Comparison of ENCODE assay signal across 16 cellular contexts in genomic region chr5:74413403-74414060, GRCh38.
"Had no signal": no experiment of that assay in that cellular context is flagged by ENCODE, and none has a peak within 500 bp of the region (broad histone marks: within the 10 kb centered on the region; RNA-seq: fewer than 3 reads in every experiment).

No MANE protein-coding gene starts in this region.

- H3K4me1 ChIP-seq: sigmoid colon had no signal

- H3K4me3 ChIP-seq: cardiac muscle cell, heart right ventricle, prostate gland, sigmoid colon, upper lobe of right lung had no signal

- DNase-seq: activated CD4-positive, alpha-beta memory T cell treated with anti-CD3 and anti-CD28 coated beads, Interleukin-2, amount 10 ng/mL, durations not matched to agents 7 days and 5 days; activated CD4-positive, alpha-beta T cell treated with anti-CD3 and anti-CD28 coated beads for 36 hours; activated gamma-delta T cell treated with Interleukin-2 at 50 U/mL for 16 hours; activated naive CD8-positive, alpha-beta T cell treated with anti-CD3 and anti-CD28 coated beads for 36 hours; activated T-cell treated with anti-CD3 and anti-CD28 coated beads, Interleukin-2, amount 50 U/mL, for 48 hours; heart right ventricle; islet precursor cell; left ventricle myocardium superior; naive thymus-derived CD4-positive, alpha-beta T cell; occipital lobe; sigmoid colon; stimulated activated CD4-positive, alpha-beta T cell treated with anti-CD3 and anti-CD28 coated beads, Interleukin-2, amount 100 ng/mL, for 48 hours; stimulated activated naive CD4-positive, alpha-beta T cell treated with Interleukin-2 at 50 U/mL for 16 hours; upper lobe of right lung had no signal

- ATAC-seq: activated CD4-positive, alpha-beta T cell treated with anti-CD3 and anti-CD28 coated beads for 36 hours; heart right ventricle; left ventricle myocardium superior; naive thymus-derived CD4-positive, alpha-beta T cell; upper lobe of right lung had no signal

- H3K36me3 ChIP-seq: cardiac muscle cell, heart right ventricle, prostate gland, sigmoid colon, upper lobe of right lung had no signal

- H3K27me3 ChIP-seq: cardiac muscle cell, heart right ventricle, sigmoid colon, upper lobe of right lung had no signal

- H3K27ac ChIP-seq: cardiac muscle cell, heart right ventricle, prostate gland, sigmoid colon, upper lobe of right lung had no signal

- H3K9me3 ChIP-seq: heart right ventricle, prostate gland, sigmoid colon, upper lobe of right lung had no signal
